In genomic region chr18:63356272-63356896, GRCh38 we compare ENCODE assay signal across 22 cellular contexts. TPM values are rescaled to one million over a fixed set of nuclear protein-coding genes. Genes with fewer than 3 reads are reported as not detected.
DNase-seq lines count a peak whose midpoint lies in the region; ATAC-seq, FAIRE-seq and TF ChIP-seq lines count a peak whose summit lies in the region.
"Had no signal": no experiment of that assay in that cellular context is flagged by ENCODE, and none has a peak within 500 bp of the region (broad histone marks: within the 10 kb centered on the region; RNA-seq: fewer than 3 reads in every experiment).

No MANE protein-coding gene starts in this region.

- H4K20me1 ChIP-seq in keratinocyte (ENCODE audit: control insufficient read depth, extremely low read depth, insufficient read depth, low read length) = no peaks in the 10 kb centered on the region
- H4K20me1 ChIP-seq: BLaER1 had no signal

- H3K36me3 ChIP-seq in bronchial epithelial cell (ENCODE audit: control insufficient read depth, insufficient read depth, low read length) = peaks cover 16% of the 10 kb centered on the region
- H3K36me3 ChIP-seq in keratinocyte (ENCODE audit: control insufficient read depth in 2 of 2, extremely low read depth in 1 of 2, insufficient read depth in 2 of 2, low read length in 2 of 2) = peaks cover 19 to 44% of the 10 kb centered on the region in 2 experiments
- peaks cover 40% of the 10 kb centered on the region for H3K36me3 ChIP-seq in thoracic aorta

- H3K27me3 ChIP-seq in bronchial epithelial cell (ENCODE audit: control insufficient read depth, insufficient read depth, low read length) (no peaks in the 10 kb centered on the region), foreskin keratinocyte (no peaks in the 10 kb centered on the region), keratinocyte (ENCODE audit: control insufficient read depth, extremely low read depth, insufficient read depth, low read length) (no peaks in the 10 kb centered on the region), thoracic aorta (replicated peaks; ENCODE audit: insufficient read depth) (no peaks in the 10 kb centered on the region)
- H3K27me3 ChIP-seq: BLaER1 had no signal

- no peaks in the 10 kb centered on the region for H3K4me1 ChIP-seq in foreskin keratinocyte
- peaks cover 3% of the 10 kb centered on the region for H3K4me1 ChIP-seq in keratinocyte (ENCODE audit: control insufficient read depth, extremely low read depth, insufficient read depth, low read length)
- peaks cover 23 to 31% of the 10 kb centered on the region in 2 donors for H3K4me1 ChIP-seq in thoracic aorta (ENCODE audit: control insufficient read depth in 1 of 2, low read depth in 2 of 2)
- H3K4me1 ChIP-seq: BLaER1 had no signal

- H2AFZ ChIP-seq in keratinocyte (ENCODE audit: control insufficient read depth, low read length) = no peak overlapping the region

- FAIRE-seq in bronchial epithelial cell (lab: Jason Lieb, UNC) (no peak), keratinocyte (lab: Jason Lieb, UNC) (no peak)
- FAIRE-seq: HTR-8/SVneo, RCC 7860 had no signal

- H3K4me3 Mint-ChIP-seq in stimulated activated naive B cell treated with anti-CD40 and anti-IgM and Interleukin-4, amounts not matched to agents 10 μg/mL and 1 μg/mL and 100 μg/mL, for 72 hours = no peak overlapping the region
- H3K4me3 Mint-ChIP-seq: CD4-positive, alpha-beta T cell had no signal

- H3K27ac Mint-ChIP-seq in stimulated activated naive B cell treated with anti-CD40 and anti-IgM and Interleukin-4, amounts not matched to agents 10 μg/mL and 1 μg/mL and 100 μg/mL, for 72 hours = no peak overlapping the region
- H3K27ac Mint-ChIP-seq: CD4-positive, alpha-beta T cell had no signal

- no peak overlapping the region for H3K4me3 ChIP-seq in bronchial epithelial cell (ENCODE audit: low read depth, low read length)
- H3K4me3 ChIP-seq in keratinocyte (ENCODE audit: control insufficient read depth in 2 of 3, extremely low read depth in 1 of 3, insufficient read depth in 2 of 3, low read depth in 1 of 3, low read length in 3 of 3) = no peak overlapping the region
- peak overlapping the region; percentile 44 for H3K4me3 ChIP-seq in thoracic aorta
- H3K4me3 ChIP-seq: BLaER1 had no signal

- no peak overlapping the region for H3K27ac ChIP-seq in foreskin keratinocyte
- no peak overlapping the region for H3K27ac ChIP-seq in keratinocyte (ENCODE audit: control insufficient read depth, insufficient read depth, low read length)
- H3K27ac ChIP-seq in thoracic aorta = peak overlapping the region; percentile 80 to 89
- H3K27ac ChIP-seq: BLaER1, KMS-11 had no signal

- TF ChIP-seq CTCF in bronchial epithelial cell (IDR thresholded peaks at IDR 0.05; ENCODE audit: insufficient read depth, low read length, severe bottlenecking) = no peak
- no peak for TF ChIP-seq CTCF in foreskin keratinocyte (conservative IDR thresholded peaks at IDR 0.05)
- TF ChIP-seq CTCF in keratinocyte (optimal IDR thresholded peaks at IDR 0.05 in 1 of 3, IDR thresholded peaks at IDR 0.05 in 1 of 3, conservative IDR thresholded peaks at IDR 0.05 in 1 of 3; ENCODE audit: extremely low read depth in 1 of 3, insufficient read depth in 2 of 3, low read length in 3 of 3) = no peak
- no peak for TF ChIP-seq CTCF in thoracic aorta (IDR thresholded peaks at IDR 0.05)

- no peaks in the 10 kb centered on the region for H3K9me3 Mint-ChIP-seq in stimulated activated naive B cell treated with anti-CD40 and anti-IgM and Interleukin-4, amounts not matched to agents 10 μg/mL and 1 μg/mL and 100 μg/mL, for 72 hours
- H3K9me3 Mint-ChIP-seq: CD4-positive, alpha-beta T cell had no signal

- H3K9me1 ChIP-seq in keratinocyte (ENCODE audit: control insufficient read depth, extremely low read depth, insufficient read depth, low read length) = no peaks in the 10 kb centered on the region

- peaks cover 14 to 27% of the 10 kb centered on the region in 2 donors for H3K36me3 Mint-ChIP-seq in stimulated activated naive B cell treated with anti-CD40 and anti-IgM and Interleukin-4, amounts not matched to agents 10 μg/mL and 1 μg/mL and 100 μg/mL, for 72 hours

- H3K9ac ChIP-seq in keratinocyte (ENCODE audit: control insufficient read depth, extremely low read depth, insufficient read depth, low read length) = no peak overlapping the region
- H3K9ac ChIP-seq: BLaER1, KMS-11 had no signal

- dilution Hi-C loops in keratinocyte (cut with MboI; ENCODE audit: extremely low pct_ligation_motif_present, low sequenced_read_pairs) = no loop called here

- H3K27me3 Mint-ChIP-seq in stimulated activated naive B cell treated with anti-CD40 and anti-IgM and Interleukin-4, amounts not matched to agents 10 μg/mL and 1 μg/mL and 100 μg/mL, for 72 hours = no peaks in the 10 kb centered on the region
- H3K27me3 Mint-ChIP-seq: CD4-positive, alpha-beta T cell had no signal

- ATAC-seq in foreskin keratinocyte = no peak
- ATAC-seq in thoracic aorta (ENCODE audit: insufficient number of reproducible peaks, low FRiP score, low read depth) = peak; percentile 70
- ATAC-seq in stimulated activated naive B cell treated with anti-CD40 and anti-IgM and Interleukin-4, amounts not matched to agents 10 μg/mL and 1 μg/mL and 100 μg/mL, for 72 hours (replicated peaks) = no peak

- peak overlapping the region; percentile 3 for H3K4me2 ChIP-seq in keratinocyte (ENCODE audit: control insufficient read depth, extremely low read depth, insufficient read depth, low read depth, low read length)
- H3K4me2 ChIP-seq: BLaER1, KMS-11 had no signal

- H3K9me3 ChIP-seq in keratinocyte (ENCODE audit: control insufficient read depth, low read depth, low read length) (no peaks in the 10 kb centered on the region), thoracic aorta (no peaks in the 10 kb centered on the region)
- H3K9me3 ChIP-seq: BLaER1 had no signal

- peaks cover 6% of the 10 kb centered on the region for H3K79me2 ChIP-seq in keratinocyte (ENCODE audit: control insufficient read depth, insufficient read depth, low read length)

- DNase-seq in bronchial epithelial cell (ENCODE audit: low read depth) = peak; percentile 55
- DNase-seq in foreskin keratinocyte = peak; percentile 28 to 51
- no peak for DNase-seq in keratinocyte (ENCODE audit: low read depth, low spot score)
- no peak for DNase-seq in thoracic aorta (ENCODE audit: low spot score)
- no peak for DNase-seq in stimulated activated CD4-positive, alpha-beta T cell treated with anti-CD3 and anti-CD28 coated beads, Interleukin-4, amount 100 ng/mL, for 4 hours
- no peak for DNase-seq in NCI-H1092 (lab: John Stamatoyannopoulos, UW)
- DNase-seq in stimulated activated naive B cell treated with anti-CD40 and anti-IgM and Interleukin-4, amounts not matched to agents 10 μg/mL and 1 μg/mL and 100 μg/mL, for 72 hours = no peak
- DNase-seq: ACHN; CD4-positive, alpha-beta T cell; COR-L47; DMS79; NCI-H1105; NCI-H2081; NCI-H2171; NCI-H446; NCI-H526; OCI-M1; SHP77 had no signal

- no peaks in the 10 kb centered on the region for H3K4me1 Mint-ChIP-seq in stimulated activated naive B cell treated with anti-CD40 and anti-IgM and Interleukin-4, amounts not matched to agents 10 μg/mL and 1 μg/mL and 100 μg/mL, for 72 hours

RNA-seq across cellular contexts. Expression of gene KDSR, which starts 10.6 kb away (rescaled TPM):
- total RNA-seq in bronchial epithelial cell = 18.4 and 40.5 TPM in 2 replicates
- total RNA-seq in foreskin keratinocyte = 50.9 and 55.8 TPM in 2 replicates
- 32.7 and 36.9 TPM in 2 replicates for polyA plus RNA-seq in foreskin keratinocyte
- polyA plus RNA-seq in keratinocyte = 58.3 to 86.4 TPM (median 68.6 TPM) in 3 replicates
- 113 TPM for polyA plus RNA-seq in keratinocyte (2011; ENCODE audit: low read depth)
- polyA plus RNA-seq in keratinocyte (2011; cell fraction: cytosol; rRNA removed) = 58.8 and 75.5 TPM in 2 replicates
- polyA plus RNA-seq in keratinocyte (2011; cell fraction: nucleus; rRNA removed) = 78.1 and 96.1 TPM in 2 replicates
- polyA plus RNA-seq in keratinocyte (2012; ENCODE audit: low replicate concordance) = 74.3 and 90.7 TPM in 2 replicates
- polyA minus RNA-seq in keratinocyte = 51.8 to 112 TPM (median 65.3 TPM) in 3 replicates
- 69.1 TPM for polyA minus RNA-seq in keratinocyte (2011; cell fraction: cytosol; rRNA and poly(A)+ RNA removed)
- polyA minus RNA-seq in keratinocyte (2011; cell fraction: nucleus; rRNA and poly(A)+ RNA removed) = 45.9 and 80.5 TPM in 2 replicates
- total RNA-seq in thoracic aorta = 10 to 100 TPM; 46.2 to 72.4 TPM

RNA-seq across cellular contexts. Expression of gene BCL2, which starts 36.8 kb away (rescaled TPM):
- 1.5 and 2.4 TPM in 2 replicates for total RNA-seq in bronchial epithelial cell
- 0.99 and 1.9 TPM in 2 replicates for total RNA-seq in foreskin keratinocyte
- polyA plus RNA-seq in foreskin keratinocyte = 0.35 and 0.69 TPM in 2 replicates
- 0.09 to 0.36 TPM (median 0.30 TPM) in 3 replicates for polyA plus RNA-seq in keratinocyte
- polyA plus RNA-seq in keratinocyte (2011; ENCODE audit: low read depth) = 0.31 TPM
- 0.11 and 0.13 TPM in 2 replicates for polyA plus RNA-seq in keratinocyte (2011; cell fraction: cytosol; rRNA removed)
- 0.23 and 0.43 TPM in 2 replicates for polyA plus RNA-seq in keratinocyte (2011; cell fraction: nucleus; rRNA removed)
- polyA plus RNA-seq in keratinocyte (2012; ENCODE audit: low replicate concordance) = 0.30 and 0.39 TPM in 2 replicates
- 0.23 to 0.36 TPM (median 0.32 TPM) in 3 replicates for polyA minus RNA-seq in keratinocyte
- polyA minus RNA-seq in keratinocyte (2011; cell fraction: cytosol; rRNA and poly(A)+ RNA removed) = 0.38 TPM
- polyA minus RNA-seq in keratinocyte (2011; cell fraction: nucleus; rRNA and poly(A)+ RNA removed) = 0.53 and 0.54 TPM in 2 replicates
- total RNA-seq in thoracic aorta = 10 to 100 TPM; 22.9 to 29.3 TPM

Comparison
In these comparisons a context has a peak if more than half of its experiments do, and no peak if none do; other contexts are left out.
1. DNase-seq: peak in bronchial epithelial cell (single experiment) and foreskin keratinocyte (2 of 2); none in keratinocyte (single experiment), thoracic aorta (single experiment), stimulated activated CD4-positive, alpha-beta T cell treated with anti-CD3 and anti-CD28 coated beads, Interleukin-4, amount 100 ng/mL, for 4 hours (0 of 2), NCI-H1092 (single experiment) and stimulated activated naive B cell treated with anti-CD40 and anti-IgM and Interleukin-4, amounts not matched to agents 10 μg/mL and 1 μg/mL and 100 μg/mL, for 72 hours (single experiment).
2. H3K27ac ChIP-seq: peak in thoracic aorta (2 of 2); none in foreskin keratinocyte (single experiment) and keratinocyte (single experiment).